Comparison of ENCODE assay signal across 1 cellular context in genomic region chr7:24827589-24827988, GRCh38.
TF ChIP-seq lines count a peak whose summit lies in the region.

No MANE protein-coding gene starts in this region.

TF ChIP-seq in SK-N-SH, 30 proteins besides CTCF, POLR2A, EP300 and RAD21 (continued from another document):
- TF ChIP-seq RFX5 (IDR thresholded peaks at IDR 0.05; ENCODE audit: low read length) = no peak
- no peak for TF ChIP-seq ZBTB33 (IDR thresholded peaks at IDR 0.05; ENCODE audit: borderline replicate concordance, low read depth)
- no peak for TF ChIP-seq TAF1 (IDR thresholded peaks at IDR 0.05; ENCODE audit: borderline replicate concordance, low read depth, low read length)
- peak; percentile 73; the same call in 1 of the 2 replicates for TF ChIP-seq JUND (IDR thresholded peaks at IDR 0.05)
- peak; percentile 80; the same call in 1 of the 2 replicates for TF ChIP-seq FOSL2 (IDR thresholded peaks at IDR 0.05; ENCODE audit: borderline replicate concordance, low read depth)
- peak; percentile 41; the same call in 1 of the 2 replicates for TF ChIP-seq NFIC (IDR thresholded peaks at IDR 0.05; ENCODE audit: borderline replicate concordance)
- no peak for TF ChIP-seq FOXJ3 (CRISPR knock-in tag; IDR thresholded peaks at IDR 0.05)
- no peak for TF ChIP-seq GATA2 (CRISPR knock-in tag; IDR thresholded peaks at IDR 0.05)
- TF ChIP-seq POLR2AphosphoS5 (IDR thresholded peaks at IDR 0.05; ENCODE audit: low read depth, low read length) = no peak
- no peak for TF ChIP-seq CHD2 (IDR thresholded peaks at IDR 0.05; ENCODE audit: low read length, partially characterized antibody)
- TF ChIP-seq TCF12 (IDR thresholded peaks at IDR 0.05) = peak; percentile 82
- TF ChIP-seq, protein P1, sequence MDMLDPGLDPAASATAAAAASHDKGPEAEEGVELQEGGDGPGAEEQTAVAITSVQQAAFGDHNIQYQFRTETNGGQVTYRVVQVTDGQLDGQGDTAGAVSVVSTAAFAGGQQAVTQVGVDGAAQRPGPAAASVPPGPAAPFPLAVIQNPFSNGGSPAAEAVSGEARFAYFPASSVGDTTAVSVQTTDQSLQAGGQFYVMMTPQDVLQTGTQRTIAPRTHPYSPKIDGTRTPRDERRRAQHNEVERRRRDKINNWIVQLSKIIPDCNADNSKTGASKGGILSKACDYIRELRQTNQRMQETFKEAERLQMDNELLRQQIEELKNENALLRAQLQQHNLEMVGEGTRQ (IDR thresholded peaks at IDR 0.05; ENCODE audit: borderline replicate concordance, low read depth, low read length) = no peak
- TF ChIP-seq MAX (IDR thresholded peaks at IDR 0.05; ENCODE audit: low read depth) = 0 out of 2 replicates have a peak, but pooled peaks have one; percentile 44
- TF ChIP-seq GABPA (IDR thresholded peaks at IDR 0.05; ENCODE audit: low read depth) = no peak
- no peak for TF ChIP-seq SIN3A (IDR thresholded peaks at IDR 0.05; ENCODE audit: borderline replicate concordance, low read depth, low read length)
TF ChIP-seq in SK-N-SH: peak in this region for 8.
